ENCODE assay signal across 11 cellular contexts in genomic region chr2:146228659-146229058, GRCh38.
A peak's percentile ranks its signal among the peaks of the same experiment; 100 is the strongest.
DNase-seq lines count a peak whose midpoint lies in the region; ATAC-seq and TF ChIP-seq lines count a peak whose summit lies in the region.
"Had no signal": no experiment of that assay in that cellular context is flagged by ENCODE, and none has a peak within 500 bp of the region (broad histone marks: within the 10 kb centered on the region; RNA-seq: fewer than 3 reads in every experiment).

No MANE protein-coding gene starts in this region.

- no peak overlapping the region for H3K4me3 Mint-ChIP-seq in progenitor cell of endocrine pancreas (ENCODE audit: low read depth)

- no peak for TF ChIP-seq EP300 in gastroesophageal sphincter (IDR thresholded peaks at IDR 0.05)

- H3K4me3 ChIP-seq in gastroesophageal sphincter = no peak overlapping the region
- H3K4me3 ChIP-seq: skin epidermis had no signal

- TF ChIP-seq POLR2A in gastroesophageal sphincter (IDR thresholded peaks at IDR 0.05) = no peak

- H3K36me3 Mint-ChIP-seq in progenitor cell of endocrine pancreas (ENCODE audit: insufficient read depth) = no peaks in the 10 kb centered on the region

- no peaks in the 10 kb centered on the region for H3K9me3 ChIP-seq in gastroesophageal sphincter

- DNase-seq in progenitor cell of endocrine pancreas (ENCODE audit: low spot score, unreplicated experiment) (no peak), cortex of kidney (lab: John Stamatoyannopoulos, UW) (no peak)
- no peak for DNase-seq in stimulated activated CD8-positive, alpha-beta memory T cell treated with anti-CD3 and anti-CD28 coated beads, Interleukin-4, amount 100 ng/mL, for 48 hours
- DNase-seq: amygdala, mesendoderm, NCI-H1092 treated with DMSO at 0.1 percent for 48 hours had no signal

- ATAC-seq in GM19324 (IDR thresholded peaks at IDR 0.05; ENCODE audit: low FRiP score, unreplicated experiment) (peak; percentile 54), HG02870 (IDR thresholded peaks at IDR 0.05; ENCODE audit: unreplicated experiment) (peak; percentile 76), HG03571 (IDR thresholded peaks at IDR 0.05; ENCODE audit: unreplicated experiment) (peak; percentile 75), gastroesophageal sphincter (no peak)

- H3K27ac ChIP-seq in gastroesophageal sphincter = no peak overlapping the region
- H3K27ac ChIP-seq: skin epidermis had no signal

- H3K4me1 Mint-ChIP-seq in progenitor cell of endocrine pancreas (ENCODE audit: low read depth) = peaks cover 20% of the 10 kb centered on the region

- H3K9me3 Mint-ChIP-seq in progenitor cell of endocrine pancreas (ENCODE audit: low read depth) = peaks cover 4% of the 10 kb centered on the region

- H3K27me3 ChIP-seq in gastroesophageal sphincter = no peaks in the 10 kb centered on the region

- 63 to 82% methylated on average over 2 to 3 of the region's 3 CpGs for WGBS in gastroesophageal sphincter (ENCODE audit: low coverage in 1 of 2), 2 donors

- H3K27me3 Mint-ChIP-seq in progenitor cell of endocrine pancreas = no peaks in the 10 kb centered on the region

- H3K27ac Mint-ChIP-seq in progenitor cell of endocrine pancreas = peak overlapping the region; percentile 15

- TF ChIP-seq CTCF in progenitor cell of endocrine pancreas (IDR thresholded peaks at IDR 0.05; ENCODE audit: unreplicated experiment) = no peak
- no peak for TF ChIP-seq CTCF in gastroesophageal sphincter (IDR thresholded peaks at IDR 0.05)

- no peaks in the 10 kb centered on the region for H3K36me3 ChIP-seq in gastroesophageal sphincter

- H3K4me1 ChIP-seq in gastroesophageal sphincter = no peaks in the 10 kb centered on the region
